In genomic region chr22:38569181-38569971, GRCh38 we compare ENCODE assay signal across 8 cellular contexts. TPM values are rescaled to one million over a fixed set of nuclear protein-coding genes. Genes with fewer than 3 reads are reported as not detected.
DNase-seq lines count a peak whose midpoint lies in the region; ATAC-seq and TF ChIP-seq lines count a peak whose summit lies in the region.

No MANE protein-coding gene starts in this region.

- peak overlapping the region; percentile 78 for H3K27ac ChIP-seq in RWPE1
- peak overlapping the region; percentile 19 to 63 for H3K27ac ChIP-seq in esophagus (ENCODE audit: low read depth in 2 of 2, low read length in 1 of 2)

- CTCF ChIA-PET in RWPE1 (lab: Yijun Ruan, JAX), result no interaction called here

- peak overlapping the region; percentile 86 for H3K4me3 Mint-ChIP-seq in activated T-cell treated with anti-CD3 and anti-CD28 coated beads, Interleukin-2, amount 50 U/mL, for 4 hours

- H3K36me3 ChIP-seq in esophagus (ENCODE audit: control insufficient read depth in 2 of 2, insufficient read depth in 2 of 2, low read length in 1 of 2) (no peaks in the 10 kb centered on the region), neuron (ENCODE audit: insufficient read depth, low read length) (no peaks in the 10 kb centered on the region)

- no peaks in the 10 kb centered on the region for H3K9me3 Mint-ChIP-seq in activated T-cell treated with anti-CD3 and anti-CD28 coated beads, Interleukin-2, amount 50 U/mL, for 4 hours

- no peaks in the 10 kb centered on the region for H3K36me3 Mint-ChIP-seq in activated T-cell treated with anti-CD3 and anti-CD28 coated beads, Interleukin-2, amount 50 U/mL, for 4 hours (ENCODE audit: insufficient read depth)

- H2AFZ ChIP-seq in neuron (ENCODE audit: low read depth, low read length), result peak overlapping the region; percentile 23

- H3K27me3 ChIP-seq in esophagus (ENCODE audit: control insufficient read depth in 1 of 2, insufficient read depth in 2 of 2, low read length in 2 of 2) (no peaks in the 10 kb centered on the region), neuron (ENCODE audit: insufficient read depth, low read length) (no peaks in the 10 kb centered on the region)

- TF ChIP-seq CTCF in RWPE1 (conservative IDR thresholded peaks at IDR 0.05; ENCODE audit: low read depth), result no peak

- peaks cover 17% of the 10 kb centered on the region for H3K4me1 Mint-ChIP-seq in activated T-cell treated with anti-CD3 and anti-CD28 coated beads, Interleukin-2, amount 50 U/mL, for 4 hours (ENCODE audit: low read depth)

- H3K4me1 ChIP-seq in esophagus (ENCODE audit: control insufficient read depth in 2 of 2, insufficient read depth in 2 of 2, low read length in 1 of 2) (peaks cover 0 to 3% of the 10 kb centered on the region in 2 donors), neuron (ENCODE audit: insufficient read depth, low read length) (peaks cover 16% of the 10 kb centered on the region)

- H3K4me3 ChIP-seq in esophagus (ENCODE audit: low read depth in 1 of 2, low read length in 2 of 2) (peak overlapping the region; percentile 44 to 59), neuron (ENCODE audit: low read length) (peak overlapping the region; percentile 24)

- H3K9me3 ChIP-seq in esophagus (ENCODE audit: control insufficient read depth in 2 of 2, insufficient read depth in 1 of 2, low read depth in 1 of 2, low read length in 1 of 2) (no peaks in the 10 kb centered on the region), neuron (ENCODE audit: low read length) (no peaks in the 10 kb centered on the region)

- no peak for DNase-seq in activated T-cell treated with anti-CD3 and anti-CD28 coated beads, Interleukin-2, amount 50 U/mL, for 4 hours
- DNase-seq in activated T-cell treated with anti-CD3 and anti-CD28 coated beads for 4 hours (no peak), RWPE1 (ENCODE audit: low spot score) (peak; percentile 5), putamen (ENCODE audit: low spot score) (no peak), DMS114 treated with DMSO at 0.1 percent for 48 hours (lab: John Stamatoyannopoulos, UW; ENCODE audit: unreplicated experiment) (no peak), ACHN (no peak)

- WGBS in esophagus, 2 donors, result 30% methylated on average over 32 of the region's 32 CpGs

- POLR2A ChIA-PET in RWPE1 (lab: Yijun Ruan, JAX; ENCODE audit: low non-redundant PET), result no interaction called here

- no peaks in the 10 kb centered on the region for H3K27me3 Mint-ChIP-seq in activated T-cell treated with anti-CD3 and anti-CD28 coated beads, Interleukin-2, amount 50 U/mL, for 4 hours (ENCODE audit: low read depth)

- ATAC-seq in activated T-cell treated with anti-CD3 and anti-CD28 coated beads, Interleukin-2, amount 50 U/mL, for 4 hours, result peak; percentile 0 to 1

- in situ Hi-C loops in ACHN (cut with HindIII; ENCODE audit: low pct_ligation_motif_present, low pct_unique_long_range_greater_than_20kb, low sequenced_read_pairs), result no loop called here

RNA-seq across cellular contexts. Expression of gene DMC1, which starts 0.6 kb away (rescaled TPM):
- 1 to 10 TPM; 1.9 to 3.0 (median 2.4) TPM for total RNA-seq in activated T-cell treated with anti-CD3 and anti-CD28 coated beads, Interleukin-2, amount 50 U/mL, for 4 hours
- polyA plus RNA-seq in esophagus, result 1 to 10 TPM in 1 of 2 donors, under 1 TPM in 1; 0.51 to 1.3 TPM
